Comparison of ENCODE assay signal across 1 cellular context in genomic region chr4:55345980-55346850, GRCh38.
TF ChIP-seq lines count a peak whose summit lies in the region.

SRD5A3 (plus strand) TSS chr4:55346242; CDS start chr4:55346337, 95 bp downstream.

TF ChIP-seq in HepG2, 621 proteins besides CTCF, POLR2A, EP300 and RAD21 (continued from another document and continues in another):
- peak; percentile 24; the same call in 1 of the 2 replicates for TF ChIP-seq ZBTB34 (CRISPR knock-in tag; IDR thresholded peaks at IDR 0.05)
- TF ChIP-seq ZNF878 (CRISPR knock-in tag; IDR thresholded peaks at IDR 0.05) = no peak
- peak; percentile 92 for TF ChIP-seq PATZ1 (CRISPR knock-in tag; IDR thresholded peaks at IDR 0.05)
- TF ChIP-seq ZNF749 (CRISPR knock-in tag; IDR thresholded peaks at IDR 0.05; ENCODE audit: borderline replicate concordance) = peak; percentile 92
- TF ChIP-seq JUND (CRISPR knock-in tag; IDR thresholded peaks at IDR 0.05) = no peak
- no peak for TF ChIP-seq TEAD3 (CRISPR knock-in tag; optimal IDR thresholded peaks at IDR 0.05; ENCODE audit: borderline replicate concordance)
- TF ChIP-seq ZNF724P (CRISPR knock-in tag; IDR thresholded peaks at IDR 0.05; ENCODE audit: borderline replicate concordance) = peak; percentile 83; the same call in 1 of the 2 replicates
- TF ChIP-seq BCL3 (CRISPR knock-in tag; IDR thresholded peaks at IDR 0.05) = no peak; the same call in 1 of the 2 replicates
- TF ChIP-seq RNF219 (CRISPR knock-in tag; IDR thresholded peaks at IDR 0.05) = no peak
- TF ChIP-seq SIN3A (IDR thresholded peaks at IDR 0.05; ENCODE audit: borderline replicate concordance, low read depth, low read length) = peak; percentile 36; the same call in 1 of the 2 replicates
- no peak; the same call in 1 of the 2 replicates for TF ChIP-seq ARHGAP35 (CRISPR knock-in tag; IDR thresholded peaks at IDR 0.05; ENCODE audit: borderline replicate concordance)
- no peak for TF ChIP-seq TCF7L2 (IDR thresholded peaks at IDR 0.05; ENCODE audit: low read depth, low read length)
- peak; percentile 72 for TF ChIP-seq ZNF607 (CRISPR knock-in tag; IDR thresholded peaks at IDR 0.05; ENCODE audit: borderline replicate concordance)
- peak; percentile 95 for TF ChIP-seq KAT7 (CRISPR knock-in tag; IDR thresholded peaks at IDR 0.05; ENCODE audit: borderline replicate concordance)
- TF ChIP-seq ZNF720 (CRISPR knock-in tag; IDR thresholded peaks at IDR 0.05) = no peak
- no peak for TF ChIP-seq ZNF512 (CRISPR knock-in tag; IDR thresholded peaks at IDR 0.05)
- TF ChIP-seq FUBP1 (CRISPR knock-in tag; IDR thresholded peaks at IDR 0.05; ENCODE audit: borderline replicate concordance) = no peak
- no peak for TF ChIP-seq KLF15 (CRISPR knock-in tag; IDR thresholded peaks at IDR 0.05; ENCODE audit: borderline replicate concordance)
- no peak for TF ChIP-seq FLYWCH1 (CRISPR knock-in tag; IDR thresholded peaks at IDR 0.05)
- no peak; the same call in 1 of the 2 replicates for TF ChIP-seq E2F1 (CRISPR knock-in tag; IDR thresholded peaks at IDR 0.05)
- 0 out of 2 replicates have a peak, but pooled peaks have one; percentile 35 for TF ChIP-seq ZNF143 (CRISPR knock-in tag; IDR thresholded peaks at IDR 0.05)
- TF ChIP-seq ZNF564 (CRISPR knock-in tag; IDR thresholded peaks at IDR 0.05) = peak; percentile 93
- no peak for TF ChIP-seq AFF4 (CRISPR knock-in tag; IDR thresholded peaks at IDR 0.05)
- peak; percentile 82 for TF ChIP-seq BORCS8-MEF2B (CRISPR knock-in tag; IDR thresholded peaks at IDR 0.05)
- TF ChIP-seq HDAC6 (IDR thresholded peaks at IDR 0.05; ENCODE audit: low read depth, low read length) = no peak
- peak; percentile 34; the same call in 1 of the 2 replicates for TF ChIP-seq ZNF614 (CRISPR knock-in tag; IDR thresholded peaks at IDR 0.05; ENCODE audit: borderline replicate concordance)
- no peak for TF ChIP-seq CERS6 (CRISPR knock-in tag; IDR thresholded peaks at IDR 0.05)
- TF ChIP-seq ZNF44 (CRISPR knock-in tag; IDR thresholded peaks at IDR 0.05) = peak; percentile 63; the same call in 1 of the 2 replicates
- peak; percentile 68; the same call in 1 of the 2 replicates for TF ChIP-seq ZNF580 (CRISPR knock-in tag; IDR thresholded peaks at IDR 0.05; ENCODE audit: borderline replicate concordance, low read depth)
- TF ChIP-seq TARDBP (CRISPR knock-in tag; IDR thresholded peaks at IDR 0.05) = peak; percentile 58; the same call in 1 of the 2 replicates
- peak; percentile 40; the same call in 1 of the 2 replicates for TF ChIP-seq PHF20 (CRISPR knock-in tag; IDR thresholded peaks at IDR 0.05)
- no peak for TF ChIP-seq IKZF1 (IDR thresholded peaks at IDR 0.05)
